ENCODE assay signal across 25 cellular contexts in genomic region chr16:30665155-30665829, GRCh38. TPM values are rescaled to one million over a fixed set of nuclear protein-coding genes. Genes with fewer than 3 reads are reported as not detected.
DNase-seq lines count a peak whose midpoint lies in the region; ATAC-seq and TF ChIP-seq lines count a peak whose summit lies in the region.
"Had no signal": no experiment of that assay in that cellular context is flagged by ENCODE, and none has a peak within 500 bp of the region (broad histone marks: within the 10 kb centered on the region; RNA-seq: fewer than 3 reads in every experiment).

No MANE protein-coding gene starts in this region.

- DNase-seq in BE2C (no peak), GM10266 (ENCODE audit: extremely low spot score) (peak; percentile 33), neural crest cell (ENCODE audit: low read depth, low spot score) (no peak), Caco-2 (no peak), NCI-H187 treated with DMSO at 0.1 percent for 48 hours (lab: John Stamatoyannopoulos, UW) (no peak), GM19240 (ENCODE audit: insufficient read length, low spot score) (no peak)
- no peak for DNase-seq in activated CD8-positive, alpha-beta T cell treated with anti-CD3 and anti-CD28 coated beads, Interleukin-2, amount 10 ng/mL, durations not matched to agents 7 days and 5 days
- DNase-seq: activated CD4-positive, alpha-beta memory T cell treated with anti-CD3 and anti-CD28 coated beads, Interleukin-2, amount 10 ng/mL, durations not matched to agents 7 days and 5 days; activated effector memory CD4-positive, alpha-beta T cell treated with anti-CD3 and anti-CD28 coated beads, Interleukin-2, amount 50 U/mL, for 16 hours; Calu3; DMS79 treated with DMSO at 0.1 percent for 48 hours; GF-D8; left lung; naive B cell; NCI-H1048; NCI-H1930; NCI-H526; NK-92 treated with Interleukin-12 subunit alpha and Interleukin-12 subunit beta, amount 100 ng/mL, for 24 hours; occipital lobe; PC-9; Right ventricle myocardium superior; transverse colon had no signal

- 0 out of 2 replicates have a peak, but pooled peaks have one; percentile 9 for TF ChIP-seq CTCF in BE2C (IDR thresholded peaks at IDR 0.05; ENCODE audit: low read depth, low read length)
- no peak for TF ChIP-seq CTCF in GM10266 (IDR thresholded peaks at IDR 0.05; ENCODE audit: control insufficient read depth, insufficient read depth, low read depth, missing control alignments)
- no peak for TF ChIP-seq CTCF in neural crest cell (conservative IDR thresholded peaks at IDR 0.05)
- TF ChIP-seq CTCF in Caco-2 (IDR thresholded peaks at IDR 0.05; ENCODE audit: insufficient read depth in 1 of 2, low read depth in 1 of 2, low read length in 1 of 2, severe bottlenecking in 1 of 2, unreplicated experiment in 1 of 2) = no peak

- H3K36me3 Mint-ChIP-seq in activated CD8-positive, alpha-beta T cell treated with anti-CD3 and anti-CD28 coated beads, Interleukin-2, amount 10 ng/mL, durations not matched to agents 7 days and 5 days (ENCODE audit: low read depth) = peaks cover 69% of the 10 kb centered on the region
- peaks cover 14% of the 10 kb centered on the region for H3K36me3 Mint-ChIP-seq in neural crest cell (ENCODE audit: low read depth)
- H3K36me3 Mint-ChIP-seq in Caco-2 (ENCODE audit: insufficient read depth, unreplicated experiment) = peaks cover 52% of the 10 kb centered on the region

- POLR2A ChIA-PET in activated CD8-positive, alpha-beta T cell treated with anti-CD3 and anti-CD28 coated beads, Interleukin-2, amount 10 ng/mL, durations not matched to agents 7 days and 5 days (lab: Charles Lee) = interaction anchor here (0.8 to 1.2 kb wide), 2 partner anchors 10 to 20 kb away, joined by 3 read pairs; no protein-coding TSS in a partner anchor
- POLR2A ChIA-PET in Caco-2 (lab: Charles Lee) = no interaction called here

- intact Hi-C loops in Caco-2 (cut with micrococcal nuclease; ENCODE audit: unreplicated experiment) = no loop called here

- H3K27ac Mint-ChIP-seq in activated CD8-positive, alpha-beta T cell treated with anti-CD3 and anti-CD28 coated beads, Interleukin-2, amount 10 ng/mL, durations not matched to agents 7 days and 5 days = peak overlapping the region; percentile 69
- no peak overlapping the region for H3K27ac Mint-ChIP-seq in neural crest cell (ENCODE audit: unreplicated experiment)
- H3K27ac Mint-ChIP-seq in Caco-2 (ENCODE audit: unreplicated experiment) = no peak overlapping the region
- H3K27ac Mint-ChIP-seq: activated CD4-positive, alpha-beta memory T cell treated with anti-CD3 and anti-CD28 coated beads, Interleukin-2, amount 10 ng/mL, durations not matched to agents 7 days and 5 days; mesothelial cell of epicardium had no signal

- H3K9me3 ChIP-seq in BE2C = no peaks in the 10 kb centered on the region
- no peaks in the 10 kb centered on the region for H3K9me3 ChIP-seq in Caco-2
- H3K9me3 ChIP-seq: left lung, transverse colon had no signal

- H3K27me3 Mint-ChIP-seq in activated CD8-positive, alpha-beta T cell treated with anti-CD3 and anti-CD28 coated beads, Interleukin-2, amount 10 ng/mL, durations not matched to agents 7 days and 5 days (ENCODE audit: low read depth) = no peaks in the 10 kb centered on the region
- H3K27me3 Mint-ChIP-seq in neural crest cell (ENCODE audit: low read depth) (no peaks in the 10 kb centered on the region), Caco-2 (ENCODE audit: insufficient read depth, unreplicated experiment) (no peaks in the 10 kb centered on the region)
- H3K27me3 Mint-ChIP-seq: activated CD4-positive, alpha-beta memory T cell treated with anti-CD3 and anti-CD28 coated beads, Interleukin-2, amount 10 ng/mL, durations not matched to agents 7 days and 5 days; naive B cell had no signal

- no peaks in the 10 kb centered on the region for H3K4me1 ChIP-seq in BE2C
- no peaks in the 10 kb centered on the region for H3K4me1 ChIP-seq in Caco-2

- peaks cover 37% of the 10 kb centered on the region for H3K4me1 Mint-ChIP-seq in activated CD8-positive, alpha-beta T cell treated with anti-CD3 and anti-CD28 coated beads, Interleukin-2, amount 10 ng/mL, durations not matched to agents 7 days and 5 days (ENCODE audit: low read depth)
- H3K4me1 Mint-ChIP-seq in neural crest cell (peaks cover 27% of the 10 kb centered on the region), Caco-2 (ENCODE audit: low read depth, unreplicated experiment) (peaks cover 10% of the 10 kb centered on the region)

- ATAC-seq in activated CD8-positive, alpha-beta T cell treated with anti-CD3 and anti-CD28 coated beads, Interleukin-2, amount 10 ng/mL, durations not matched to agents 7 days and 5 days = no peak
- ATAC-seq: left lung had no signal

- peaks cover 69% of the 10 kb centered on the region for H3K36me3 ChIP-seq in BE2C
- peaks cover 8% of the 10 kb centered on the region for H3K36me3 ChIP-seq in Caco-2 (ENCODE audit: control insufficient read depth, insufficient read depth, low read length)

- no peak overlapping the region for H3K4me3 Mint-ChIP-seq in activated CD8-positive, alpha-beta T cell treated with anti-CD3 and anti-CD28 coated beads, Interleukin-2, amount 10 ng/mL, durations not matched to agents 7 days and 5 days
- peak overlapping the region; percentile 49 for H3K4me3 Mint-ChIP-seq in neural crest cell
- no peak overlapping the region for H3K4me3 Mint-ChIP-seq in Caco-2 (ENCODE audit: unreplicated experiment)
- H3K4me3 Mint-ChIP-seq: activated CD4-positive, alpha-beta memory T cell treated with anti-CD3 and anti-CD28 coated beads, Interleukin-2, amount 10 ng/mL, durations not matched to agents 7 days and 5 days; brain; mesothelial cell of epicardium had no signal

- no peaks in the 10 kb centered on the region for H3K9me3 Mint-ChIP-seq in activated CD8-positive, alpha-beta T cell treated with anti-CD3 and anti-CD28 coated beads, Interleukin-2, amount 10 ng/mL, durations not matched to agents 7 days and 5 days (ENCODE audit: insufficient read depth)
- H3K9me3 Mint-ChIP-seq in neural crest cell (no peaks in the 10 kb centered on the region), Caco-2 (ENCODE audit: unreplicated experiment) (no peaks in the 10 kb centered on the region)
- H3K9me3 Mint-ChIP-seq: activated CD4-positive, alpha-beta memory T cell treated with anti-CD3 and anti-CD28 coated beads, Interleukin-2, amount 10 ng/mL, durations not matched to agents 7 days and 5 days; brain; mesothelial cell of epicardium; naive B cell had no signal

- H3K27me3 ChIP-seq in BE2C = no peaks in the 10 kb centered on the region
- no peaks in the 10 kb centered on the region for H3K27me3 ChIP-seq in Caco-2 (replicated peaks; ENCODE audit: control insufficient read depth, insufficient read depth, low read length)
- H3K27me3 ChIP-seq: left lung, transverse colon had no signal

- H3K4me3 ChIP-seq in BE2C (ENCODE audit: low read depth, low read length) (no peak overlapping the region), Caco-2 (ENCODE audit: low read depth, low read length) (no peak overlapping the region)
- H3K4me3 ChIP-seq: left lung, PC-9, skin epidermis, transverse colon had no signal

- BruUV-seq in Caco-2 (replicated peaks; lab: Mats Ljungman, UMichigan) = no TSS peak

- CTCF ChIA-PET in activated CD8-positive, alpha-beta T cell treated with anti-CD3 and anti-CD28 coated beads, Interleukin-2, amount 10 ng/mL, durations not matched to agents 7 days and 5 days (lab: Charles Lee) = interaction anchor here (1.0 to 2.4 kb wide), 3 partner anchors 29 to 131 kb away, joined by 3 to 20 read pairs (median 5); partner anchors contain the start of gene ZNF747
- CTCF ChIA-PET in Caco-2 (lab: Charles Lee) = interaction anchor here (0.6 kb wide), 1 partner anchor 29 kb away, joined by 3 read pairs; no protein-coding TSS in a partner anchor

RNA-seq across cellular contexts. Expression of gene FBRS, which starts 7.1 kb away (rescaled TPM):
- polyA plus RNA-seq in BE2C (2012; ENCODE audit: insufficient read depth, insufficient read length, low read depth) = 102 TPM
- 100 to 1,000 TPM in 1 of 2 experiments, 10 to 100 TPM in 1; 85.2 to 100 TPM for total RNA-seq in activated CD8-positive, alpha-beta T cell treated with anti-CD3 and anti-CD28 coated beads, Interleukin-2, amount 10 ng/mL, durations not matched to agents 7 days and 5 days
- 63.6 and 67.1 TPM in 2 replicates for total RNA-seq in neural crest cell
- 46.1 and 47.9 TPM in 2 replicates for total RNA-seq in Caco-2 (2022)

RNA-seq across cellular contexts. Expression of gene PRR14, which starts 14.5 kb away (rescaled TPM):
- polyA plus RNA-seq in BE2C (2012; ENCODE audit: insufficient read depth, insufficient read length, low read depth) = 58.4 TPM
- 10 to 100 TPM; 87.6 to 91.4 TPM for total RNA-seq in activated CD8-positive, alpha-beta T cell treated with anti-CD3 and anti-CD28 coated beads, Interleukin-2, amount 10 ng/mL, durations not matched to agents 7 days and 5 days
- 62.8 and 67.0 TPM in 2 replicates for total RNA-seq in neural crest cell
- 26.3 and 28.2 TPM in 2 replicates for total RNA-seq in Caco-2 (2022)

RNA-seq across cellular contexts. Expression of gene SRCAP, which starts 33.7 kb away (rescaled TPM):
- polyA plus RNA-seq in BE2C (2012; ENCODE audit: insufficient read depth, insufficient read length, low read depth) = 33.3 TPM
- total RNA-seq in activated CD8-positive, alpha-beta T cell treated with anti-CD3 and anti-CD28 coated beads, Interleukin-2, amount 10 ng/mL, durations not matched to agents 7 days and 5 days = 10 to 100 TPM; 75.2 to 76.0 TPM
- total RNA-seq in neural crest cell (94.5 and 100.0 TPM in 2 replicates), Caco-2 (2022) (56.1 and 57.4 TPM in 2 replicates)

RNA-seq across cellular contexts. Expression of gene ZNF689, which starts 55.1 kb away (rescaled TPM):
- polyA plus RNA-seq in BE2C (2012; ENCODE audit: insufficient read depth, insufficient read length, low read depth) = 26.6 TPM
- total RNA-seq in activated CD8-positive, alpha-beta T cell treated with anti-CD3 and anti-CD28 coated beads, Interleukin-2, amount 10 ng/mL, durations not matched to agents 7 days and 5 days = 10 to 100 TPM; 12.0 to 13.4 TPM
- 23.0 and 23.2 TPM in 2 replicates for total RNA-seq in neural crest cell
- total RNA-seq in Caco-2 (2022) = 11.4 and 11.7 TPM in 2 replicates
